23 cellular contexts compared by ENCODE assay signal in the genomic region with DNA sequence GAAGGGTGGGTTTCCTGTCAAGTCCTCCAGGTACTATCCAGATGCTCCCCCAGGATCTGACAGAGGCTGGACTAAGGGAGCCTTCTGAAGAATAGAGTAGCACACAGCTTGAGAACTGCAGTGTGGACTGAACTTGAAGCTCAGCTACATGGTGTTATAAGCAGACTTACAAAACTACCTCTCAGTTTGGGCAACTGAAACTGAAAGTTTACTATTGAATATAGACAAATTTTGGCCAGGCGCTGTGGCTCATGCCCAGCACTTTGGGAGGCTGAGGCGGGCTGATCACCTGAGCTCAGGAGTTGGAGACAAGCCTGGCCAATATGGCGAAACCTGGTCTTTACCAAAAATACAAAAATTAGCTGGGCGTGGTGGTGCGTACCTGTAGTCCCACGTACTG.
"Had no signal": no experiment of that assay in that cellular context is flagged by ENCODE, and none has a peak within 500 bp of the region (broad histone marks: within the 10 kb centered on the region; RNA-seq: fewer than 3 reads in every experiment).

No MANE protein-coding gene starts in this region.

- H3K9me3 ChIP-seq: Peyer's patch, SJSA1 had no signal

- H2AFZ ChIP-seq: PC-9 had no signal

- H3K4me3 ChIP-seq: K562, PC-9, Peyer's patch, SJSA1, SK-N-MC had no signal

- H3K27ac ChIP-seq: KMS-11, PC-9, Peyer's patch, SJSA1, SK-N-MC had no signal

- H3K4me2 ChIP-seq: KMS-11, PC-9 had no signal

- H3K36me3 ChIP-seq: Peyer's patch, SJSA1 had no signal

- H3K27me3 ChIP-seq: Peyer's patch, SJSA1 had no signal

- H3K9ac ChIP-seq: KMS-11 had no signal

- H3K4me1 ChIP-seq: Peyer's patch, SJSA1 had no signal

- ATAC-seq: K562 had no signal

- DNase-seq: Kasumi-1; NCI-H1092; NCI-H1105 treated with DMSO at 0.1 percent for 48 hours; NCI-H1417 treated with DMSO at 0.1 percent for 48 hours; NCI-H146; NCI-H1694 treated with DMSO at 0.1 percent for 48 hours; NCI-H1930; NCI-H2081; NCI-H2107; NCI-H2227 treated with DMSO at 0.1 percent for 48 hours; NCI-H524; NCI-H526 treated with DMSO at 0.1 percent for 48 hours; NCI-H748 treated with DMSO at 0.1 percent for 48 hours; NK-92 treated with Interleukin-12 subunit alpha and Interleukin-12 subunit beta, amount 100 ng/mL, for 24 hours; OCI-M1; PC-9; Peyer's patch; Right ventricle myocardium superior; SIG-M5 had no signal
